8 cellular contexts compared by ENCODE assay signal in the genomic region with DNA sequence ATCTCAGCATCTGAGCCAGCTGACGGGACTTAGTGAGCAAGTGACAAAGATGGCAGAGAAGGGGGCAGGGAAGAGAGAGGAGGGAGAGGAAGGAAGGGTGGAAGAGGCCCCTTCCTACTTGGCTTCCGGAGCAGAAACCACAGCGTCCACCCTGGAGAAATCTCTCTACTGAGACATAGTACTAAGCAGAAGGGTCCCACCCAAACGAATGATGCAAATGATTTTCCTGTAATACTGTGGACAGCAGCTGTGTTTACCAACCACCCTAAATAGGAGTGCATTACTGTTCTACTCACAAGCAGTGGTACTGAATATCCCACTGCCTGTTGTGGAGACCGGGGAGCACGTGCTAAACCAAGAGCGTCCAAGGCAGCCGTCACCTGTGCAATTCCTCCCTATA. TPM values are rescaled to one million over a fixed set of nuclear protein-coding genes. Genes with fewer than 3 reads are reported as not detected.
DNase-seq lines count a peak whose midpoint lies in the region; ATAC-seq, FAIRE-seq and TF ChIP-seq lines count a peak whose summit lies in the region.

No MANE protein-coding gene starts in this region.

- peaks cover 3% of the 10 kb centered on the region in 2 donors for H3K9me3 Mint-ChIP-seq in activated T-cell treated with anti-CD3 and anti-CD28 coated beads, Interleukin-2, amount 50 U/mL, for 72 hours
- no peaks in the 10 kb centered on the region for H3K9me3 Mint-ChIP-seq in activated CD8-positive, alpha-beta T cell treated with anti-CD3 and anti-CD28 coated beads for 36 hours

- H3K27me3 Mint-ChIP-seq in activated T-cell treated with anti-CD3 and anti-CD28 coated beads, Interleukin-2, amount 50 U/mL, for 72 hours (ENCODE audit: low read depth), result no peaks in the 10 kb centered on the region
- H3K27me3 Mint-ChIP-seq in activated CD8-positive, alpha-beta T cell treated with anti-CD3 and anti-CD28 coated beads for 36 hours, result no peaks in the 10 kb centered on the region

- peak overlapping the region; percentile 34 to 62 for H3K4me3 Mint-ChIP-seq in activated T-cell treated with anti-CD3 and anti-CD28 coated beads, Interleukin-2, amount 50 U/mL, for 72 hours
- no peak overlapping the region for H3K4me3 Mint-ChIP-seq in activated CD8-positive, alpha-beta T cell treated with anti-CD3 and anti-CD28 coated beads for 36 hours

- TF ChIP-seq POLR2A in H54 (IDR thresholded peaks at IDR 0.05; ENCODE audit: low read depth, low read length), result no peak

- ATAC-seq in activated T-cell treated with anti-CD3 and anti-CD28 coated beads, Interleukin-2, amount 50 U/mL, for 72 hours (replicated peaks in 1 of 2), result peak; percentile 45 to 65
- ATAC-seq in HG03280 (IDR thresholded peaks at IDR 0.05; ENCODE audit: unreplicated experiment) (peak; percentile 57), HG02938 (IDR thresholded peaks at IDR 0.05; ENCODE audit: unreplicated experiment) (no peak)
- peak; percentile 73 for ATAC-seq in activated CD8-positive, alpha-beta T cell treated with anti-CD3 and anti-CD28 coated beads for 36 hours

- peaks cover 4 to 7% of the 10 kb centered on the region in 2 donors for H3K36me3 Mint-ChIP-seq in activated T-cell treated with anti-CD3 and anti-CD28 coated beads, Interleukin-2, amount 50 U/mL, for 72 hours (ENCODE audit: insufficient read depth in 2 of 2)
- H3K36me3 Mint-ChIP-seq in activated CD8-positive, alpha-beta T cell treated with anti-CD3 and anti-CD28 coated beads for 36 hours (ENCODE audit: low read depth), result no peaks in the 10 kb centered on the region

- peaks cover 56% of the 10 kb centered on the region for H3K4me1 Mint-ChIP-seq in activated T-cell treated with anti-CD3 and anti-CD28 coated beads, Interleukin-2, amount 50 U/mL, for 72 hours (ENCODE audit: low read depth)
- peaks cover 19% of the 10 kb centered on the region for H3K4me1 Mint-ChIP-seq in activated CD8-positive, alpha-beta T cell treated with anti-CD3 and anti-CD28 coated beads for 36 hours (ENCODE audit: low read depth)

- no peak for TF ChIP-seq CTCF in activated CD8-positive, alpha-beta T cell treated with anti-CD3 and anti-CD28 coated beads for 36 hours (IDR thresholded peaks at IDR 0.05)

- FAIRE-seq in H54 (lab: Jason Lieb, UNC), result no peak

- intact Hi-C loops in activated CD8-positive, alpha-beta T cell treated with anti-CD3 and anti-CD28 coated beads for 36 hours (cut with micrococcal nuclease), result no loop called here

- DNase-seq in activated T-cell treated with anti-CD3 and anti-CD28 coated beads, Interleukin-2, amount 50 U/mL, for 72 hours, result no peak
- no peak for DNase-seq in activated T-cell treated with anti-CD3 and anti-CD28 coated beads for 4 hours
- DNase-seq in activated CD8-positive, alpha-beta T cell treated with anti-CD3 and anti-CD28 coated beads for 36 hours, result peak; percentile 22
- DNase-seq in substantia nigra (lab: John Stamatoyannopoulos, UW), result peak in 3 of 49 donors; percentile 9 to 13 (median 10)
- DNase-seq in H54 (ENCODE audit: insufficient read length, low spot score), result no peak
- DNase-seq in DMS153 (lab: John Stamatoyannopoulos, UW), result no peak

- CTCF ChIA-PET in activated CD8-positive, alpha-beta T cell treated with anti-CD3 and anti-CD28 coated beads for 36 hours (lab: Charles Lee), result interaction anchor here (1.1 to 1.3 kb wide), 2 partner anchors 40 to 89 kb away, joined by 3 read pairs; no protein-coding TSS in a partner anchor

- H3K27ac Mint-ChIP-seq in activated T-cell treated with anti-CD3 and anti-CD28 coated beads, Interleukin-2, amount 50 U/mL, for 72 hours, result no peak overlapping the region
- H3K27ac Mint-ChIP-seq in activated CD8-positive, alpha-beta T cell treated with anti-CD3 and anti-CD28 coated beads for 36 hours, result peak overlapping the region; percentile 60

- H3K27ac ChIP-seq in substantia nigra (ENCODE audit: low read depth, low read length, poor library complexity, severe bottlenecking), result peak overlapping the region; percentile 13

- POLR2A ChIA-PET in activated CD8-positive, alpha-beta T cell treated with anti-CD3 and anti-CD28 coated beads for 36 hours (lab: Charles Lee), result no interaction called here

RNA-seq across cellular contexts. Expression of a gene that starts 29.4 kb away (rescaled TPM):
- 10 to 100 TPM in 1 of 2 donors, 1 to 10 TPM in 1; 7.9 to 13.5 TPM for total RNA-seq in activated T-cell treated with anti-CD3 and anti-CD28 coated beads, Interleukin-2, amount 50 U/mL, for 72 hours
- total RNA-seq in activated CD8-positive, alpha-beta T cell treated with anti-CD3 and anti-CD28 coated beads for 36 hours, result 1 to 10 TPM; 1.2 to 1.3 TPM
